In genomic region chr12:6927999-6928702, GRCh38 we compare ENCODE assay signal across 8 cellular contexts. TPM values are rescaled to one million over a fixed set of nuclear protein-coding genes. Genes with fewer than 3 reads are reported as not detected.
DNase-seq lines count a peak whose midpoint lies in the region; ATAC-seq, FAIRE-seq and TF ChIP-seq lines count a peak whose summit lies in the region.

No MANE protein-coding gene starts in this region.

- 1 to 2% methylated on average over 26 to 81 of the region's 84 CpGs for WGBS in pancreas, 2 donors

- H3K9me3 ChIP-seq in pancreas, result no peaks in the 10 kb centered on the region

- H3K36me3 ChIP-seq in pancreas, result no peaks in the 10 kb centered on the region

- TF ChIP-seq CTCF in foreskin fibroblast (IDR thresholded peaks at IDR 0.05; ENCODE audit: low read depth, low read length), result no peak
- TF ChIP-seq CTCF in pancreas (IDR thresholded peaks at IDR 0.05), result no peak

- H3K27ac ChIP-seq in pancreas, result peak overlapping the region; percentile 68 to 93 (median 88)

- intact Hi-C loops in pancreas (cut with DNase I), result loop anchor here in 1 of 3 donors (10.0 kb wide), 1 partner anchor 167 kb away; the partner anchor contains the start of gene C1R

- no peak for FAIRE-seq in pancreas (lab: Jason Lieb, UNC)

- DNase-seq in T-helper 9 cell (peak; percentile 20), foreskin fibroblast (peak in 1 of 2 donors; percentile 45), pancreas (peak in 3 of 6 donors; percentile 63 to 75 (median 74)), germinal center (ENCODE audit: low spot score) (no peak), ureter (ENCODE audit: low spot score) (no peak)
- DNase-seq in effector CD4-positive, alpha-beta T cell, result no peak

- H3K4me1 ChIP-seq in pancreas, result peaks cover 13 to 43% (median 23%) of the 10 kb centered on the region in 3 donors

- H3K4me3 ChIP-seq in foreskin fibroblast (ENCODE audit: low read depth in 1 of 2, low read length in 2 of 2) (peak overlapping the region; percentile 80 to 96), pancreas (peak overlapping the region; percentile 42 to 81 (median 71))

- no peaks in the 10 kb centered on the region for H3K27me3 ChIP-seq in pancreas

- ATAC-seq in GM19023 (IDR thresholded peaks at IDR 0.05; ENCODE audit: unreplicated experiment), result peak; percentile 32
- peak in 2 of 4 donors; percentile 11 to 20 for ATAC-seq in pancreas
- ATAC-seq in HG02884 (IDR thresholded peaks at IDR 0.05; ENCODE audit: unreplicated experiment), result no peak

RNA-seq across cellular contexts. Expression of gene ATN1, which starts 0.4 kb away (rescaled TPM):
- total RNA-seq in pancreas, result 10 to 100 TPM; 30.9 to 54.5 (median 36.2) TPM
- 100 to 1,000 TPM; 110 to 113 TPM for polyA plus RNA-seq in pancreas
- total RNA-seq in ureter, result 112 TPM

RNA-seq across cellular contexts. Expression of gene ENO2, which starts 13.8 kb away (rescaled TPM):
- total RNA-seq in pancreas (1 to 10 TPM; 2.3 to 8.0 (median 4.5) TPM), ureter (29.6 TPM)
- polyA plus RNA-seq in pancreas, result 10 to 100 TPM; 12.7 to 53.6 TPM

RNA-seq across cellular contexts. Expression of gene RNU7-1, which starts 15.5 kb away (rescaled TPM):
- total RNA-seq in pancreas (not detected), ureter (not detected)
- not detected for polyA plus RNA-seq in pancreas

RNA-seq across cellular contexts. Expression of gene C12orf57, which starts 15.7 kb away (rescaled TPM):
- total RNA-seq in pancreas (100 to 1,000 TPM in 2 of 6 donors, 10 to 100 TPM in 4; 86.8 to 154 (median 97.6) TPM), ureter (172 TPM)
- 100 to 1,000 TPM; 176 to 314 TPM for polyA plus RNA-seq in pancreas

RNA-seq across cellular contexts. Expression of gene PTPN6, which starts 23.0 kb away (rescaled TPM):
- total RNA-seq in pancreas (10 to 100 TPM; 13.3 to 37.9 (median 17.8) TPM), ureter (40.4 TPM)
- 10 to 100 TPM; 48.7 to 53.1 TPM for polyA plus RNA-seq in pancreas
